In genomic region chr4:10108818-10109783, GRCh38 we compare ENCODE assay signal across 9 cellular contexts. TPM values are rescaled to one million over a fixed set of nuclear protein-coding genes. Genes with fewer than 3 reads are reported as not detected.
DNase-seq lines count a peak whose midpoint lies in the region; ATAC-seq and TF ChIP-seq lines count a peak whose summit lies in the region.
"Had no signal": no experiment of that assay in that cellular context is flagged by ENCODE, and none has a peak within 500 bp of the region (broad histone marks: within the 10 kb centered on the region; RNA-seq: fewer than 3 reads in every experiment).

No MANE protein-coding gene starts in this region.

- H3K4me3 ChIP-seq in epithelial cell of esophagus (ENCODE audit: low read length) (no peak overlapping the region), gastrocnemius medialis (no peak overlapping the region), Karpas-422 (ENCODE audit: low read length) (no peak overlapping the region)
- H3K4me3 ChIP-seq: upper lobe of right lung had no signal

- H3K9me3 Mint-ChIP-seq in activated CD4-positive, alpha-beta memory T cell treated with anti-CD3 and anti-CD28 coated beads, Interleukin-2, amount 10 ng/mL, durations not matched to agents 7 days and 5 days: no peaks in the 10 kb centered on the region

- CTCF ChIA-PET in activated CD4-positive, alpha-beta memory T cell treated with anti-CD3 and anti-CD28 coated beads, Interleukin-2, amount 10 ng/mL, durations not matched to agents 7 days and 5 days (lab: Charles Lee): interaction anchor here (1.1 to 2.4 kb wide), 2 partner anchors 8 to 13 kb away, joined by 4 to 9 read pairs; no protein-coding TSS in a partner anchor

- TF ChIP-seq POLR2A in GM18951 (IDR thresholded peaks at IDR 0.05; ENCODE audit: extremely low read depth, insufficient read depth, insufficient read length) (peak; percentile 22), gastrocnemius medialis (IDR thresholded peaks at IDR 0.05) (no peak), erythroblast (IDR thresholded peaks at IDR 0.05; ENCODE audit: low read length) (no peak)

- in situ Hi-C loops in GM18951 (cut with MboI; ENCODE audit: low sequenced_read_pairs, unreplicated experiment): no loop called here
- in situ Hi-C loops in gastrocnemius medialis (cut with MboI; ENCODE audit: low sequenced_read_pairs in 4 of 4): no loop called here

- H3K9ac ChIP-seq in Karpas-422 (ENCODE audit: low read length): no peak overlapping the region

- no peaks in the 10 kb centered on the region for H3K27me3 ChIP-seq in gastrocnemius medialis
- no peaks in the 10 kb centered on the region for H3K27me3 ChIP-seq in Karpas-422 (ENCODE audit: low read length)
- H3K27me3 ChIP-seq: upper lobe of right lung had no signal

- H3K36me3 ChIP-seq in gastrocnemius medialis (peaks cover 0 to 21% of the 10 kb centered on the region in 2 donors), Karpas-422 (ENCODE audit: insufficient read depth, low read length) (peaks cover 21% of the 10 kb centered on the region; the same call in 1 of the 2 replicates)

- TF ChIP-seq CTCF in epithelial cell of esophagus (IDR thresholded peaks at IDR 0.05; ENCODE audit: insufficient read depth, low read depth, low read length, missing control alignments) (no peak), gastrocnemius medialis (IDR thresholded peaks at IDR 0.05 in 4 of 5, conservative IDR thresholded peaks at IDR 0.05 in 1 of 5) (no peak)

- no peaks in the 10 kb centered on the region for H3K27me3 Mint-ChIP-seq in activated CD4-positive, alpha-beta memory T cell treated with anti-CD3 and anti-CD28 coated beads, Interleukin-2, amount 10 ng/mL, durations not matched to agents 7 days and 5 days

- intact Hi-C loops in gastrocnemius medialis (cut with DNase I; ENCODE audit: low total_unique reads): no loop called here

- H3K4me1 Mint-ChIP-seq in activated CD4-positive, alpha-beta memory T cell treated with anti-CD3 and anti-CD28 coated beads, Interleukin-2, amount 10 ng/mL, durations not matched to agents 7 days and 5 days: peaks cover 100% of the 10 kb centered on the region

- H3K4me3 Mint-ChIP-seq in activated CD4-positive, alpha-beta memory T cell treated with anti-CD3 and anti-CD28 coated beads, Interleukin-2, amount 10 ng/mL, durations not matched to agents 7 days and 5 days: peak overlapping the region; percentile 46

- POLR2A ChIA-PET in activated CD4-positive, alpha-beta memory T cell treated with anti-CD3 and anti-CD28 coated beads, Interleukin-2, amount 10 ng/mL, durations not matched to agents 7 days and 5 days (lab: Charles Lee): interaction anchor here (21.9 to 23.4 kb wide), 2 partner anchors 3 to 11 kb away, joined by 503 read pairs; partner anchors contain the start of gene WDR1

- H3K9me2 ChIP-seq in Karpas-422 (replicated peaks; ENCODE audit: insufficient read depth, low read length): no peaks in the 10 kb centered on the region

- peaks cover 95% of the 10 kb centered on the region for H3K36me3 Mint-ChIP-seq in activated CD4-positive, alpha-beta memory T cell treated with anti-CD3 and anti-CD28 coated beads, Interleukin-2, amount 10 ng/mL, durations not matched to agents 7 days and 5 days (ENCODE audit: low read depth)

- peak; percentile 46 for DNase-seq in activated CD4-positive, alpha-beta memory T cell treated with anti-CD3 and anti-CD28 coated beads, Interleukin-2, amount 10 ng/mL, durations not matched to agents 7 days and 5 days
- DNase-seq in epithelial cell of esophagus (ENCODE audit: low read depth) (peak; percentile 94), gastrocnemius medialis (peak; percentile 55 to 79), erythroblast (lab: John Stamatoyannopoulos, UW) (no peak), SK-N-DZ (ENCODE audit: low spot score) (no peak), Karpas-422 (no peak)
- DNase-seq: upper lobe of right lung had no signal

- H3K4me2 ChIP-seq in Karpas-422 (ENCODE audit: low read depth, low read length, poor library complexity, severe bottlenecking): no peak overlapping the region

- ATAC-seq in gastrocnemius medialis (peak; percentile 44 to 50), GM19035 (IDR thresholded peaks at IDR 0.05; ENCODE audit: unreplicated experiment) (no peak)
- ATAC-seq: upper lobe of right lung had no signal

- peaks cover 100% of the 10 kb centered on the region for H3K79me2 ChIP-seq in Karpas-422 (ENCODE audit: low read length)

- H3K9me3 ChIP-seq in gastrocnemius medialis: no peaks in the 10 kb centered on the region
- no peaks in the 10 kb centered on the region for H3K9me3 ChIP-seq in Karpas-422 (ENCODE audit: low read length)
- H3K9me3 ChIP-seq: upper lobe of right lung had no signal

- peaks cover 90 to 98% of the 10 kb centered on the region in 2 donors for H3K4me1 ChIP-seq in gastrocnemius medialis
- no peaks in the 10 kb centered on the region for H3K4me1 ChIP-seq in Karpas-422 (ENCODE audit: low read length)

- no peak overlapping the region for H2AFZ ChIP-seq in Karpas-422 (ENCODE audit: low read length)

- H4K20me1 ChIP-seq in Karpas-422 (ENCODE audit: insufficient read depth, low read depth, low read length): peaks cover 73% of the 10 kb centered on the region

- H3K27ac Mint-ChIP-seq in activated CD4-positive, alpha-beta memory T cell treated with anti-CD3 and anti-CD28 coated beads, Interleukin-2, amount 10 ng/mL, durations not matched to agents 7 days and 5 days: peak overlapping the region; percentile 71

- H3K27ac ChIP-seq in gastrocnemius medialis: peak overlapping the region; percentile 92 to 99 (median 95)
- no peak overlapping the region for H3K27ac ChIP-seq in Karpas-422 (ENCODE audit: low read length)
- H3K27ac ChIP-seq: upper lobe of right lung had no signal

RNA-seq across cellular contexts. Expression of gene WDR1, which starts 7.5 kb away (rescaled TPM):
- total RNA-seq in activated CD4-positive, alpha-beta memory T cell treated with anti-CD3 and anti-CD28 coated beads, Interleukin-2, amount 10 ng/mL, durations not matched to agents 7 days and 5 days: 100 to 1,000 TPM; 463 to 465 TPM
- total RNA-seq in gastrocnemius medialis: 10 to 100 TPM; 57.3 to 84.2 (median 72.7) TPM
- 51.3 and 55.2 TPM in 2 replicates for polyA plus RNA-seq in SK-N-DZ (2014; cell fraction: cytosol; rRNA removed)
- 42.2 and 42.5 TPM in 2 replicates for polyA plus RNA-seq in SK-N-DZ (2014; cell fraction: nucleus; rRNA removed)
- total RNA-seq in Karpas-422 (2014; rRNA removed; shearing (Covaris generic); ENCODE audit: low replicate concordance): 67.5 and 116 TPM in 2 replicates

Comparison
In these comparisons a context has a peak if more than half of its experiments do, and no peak if none do; other contexts are left out.
1. DNase-seq: peak in activated CD4-positive, alpha-beta memory T cell treated with anti-CD3 and anti-CD28 coated beads, Interleukin-2, amount 10 ng/mL, durations not matched to agents 7 days and 5 days (single experiment), epithelial cell of esophagus (single experiment) and gastrocnemius medialis (2 of 2); none in erythroblast (0 of 2), SK-N-DZ (single experiment) and Karpas-422 (single experiment).